Comparison of ENCODE assay signal across 8 cellular contexts in the genomic region with DNA sequence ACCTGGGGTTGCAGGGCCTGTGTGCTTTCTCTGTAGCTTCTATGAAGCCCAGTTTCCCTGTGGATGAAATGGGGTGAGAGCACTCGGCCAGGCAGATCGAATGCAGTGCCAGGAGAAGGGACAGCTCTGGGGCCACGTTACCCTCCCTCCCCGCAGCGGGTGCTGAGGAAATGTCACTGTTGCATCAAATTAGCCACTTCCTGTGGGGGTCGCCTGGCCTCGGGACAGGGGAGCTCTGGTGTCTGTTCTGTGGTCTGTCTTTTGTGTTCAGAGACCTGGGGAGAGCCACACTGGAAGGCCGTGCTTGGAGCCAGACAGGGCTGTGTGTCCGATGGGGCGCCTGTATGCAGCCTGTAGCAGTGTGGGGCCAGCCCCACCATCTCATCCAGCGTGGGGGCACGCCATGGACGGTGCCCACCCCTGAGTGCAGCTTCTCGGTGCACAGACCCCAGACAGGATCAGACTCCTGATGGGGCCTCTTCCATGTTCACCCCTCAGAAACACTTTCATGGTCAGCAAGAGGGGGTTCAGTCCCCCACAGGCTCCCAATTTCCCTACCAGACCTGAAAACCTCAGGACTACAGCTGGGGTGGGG. TPM values are rescaled to one million over a fixed set of nuclear protein-coding genes. Genes with fewer than 3 reads are reported as not detected.
A peak's percentile ranks its signal among the peaks of the same experiment; 100 is the strongest.
DNase-seq lines count a peak whose midpoint lies in the region; TF ChIP-seq lines count a peak whose summit lies in the region.

No MANE protein-coding gene starts in this region.

- no peak overlapping the region for H3K4me2 ChIP-seq in neural progenitor cell

- peaks cover 23% of the 10 kb centered on the region for H3K36me3 ChIP-seq in A673 (ENCODE audit: insufficient read depth, low read length, poor library complexity, severe bottlenecking)
- peaks cover 26% of the 10 kb centered on the region for H3K36me3 ChIP-seq in HUES48 (ENCODE audit: control insufficient read depth, insufficient read depth, low read length)
- no peaks in the 10 kb centered on the region for H3K36me3 ChIP-seq in neural progenitor cell

- no peaks in the 10 kb centered on the region for H3K27me3 Mint-ChIP-seq in neural progenitor cell (ENCODE audit: insufficient read depth, low read depth)

- peak overlapping the region; percentile 1; the same call in 1 of the 2 replicates for H3K9ac ChIP-seq in HUES48 (ENCODE audit: low read depth, low read length)
- H3K9ac ChIP-seq in neural progenitor cell, result no peak overlapping the region

- peak; percentile 48 for DNase-seq in A673 (ENCODE audit: low spot score)
- DNase-seq in activated CD8-positive, alpha-beta memory T cell treated with anti-CD3 and anti-CD28 coated beads, Interleukin-2, amount 50 U/mL, for 48 hours, result peak; percentile 71
- DNase-seq in neural progenitor cell (ENCODE audit: low spot score), result no peak
- no peak for DNase-seq in SHP77 (lab: John Stamatoyannopoulos, UW)
- DNase-seq in NCI-H2107 treated with DMSO at 0.1 percent for 48 hours (lab: John Stamatoyannopoulos, UW; ENCODE audit: unreplicated experiment), result no peak
- DNase-seq in dedifferentiated amniotic fluid mesenchymal stem cell (ENCODE audit: extremely low spot score), result no peak

- intact Hi-C loops in A673 (cut with micrococcal nuclease; ENCODE audit: unreplicated experiment), result no loop called here

- H3K4me1 ChIP-seq in A673 (ENCODE audit: insufficient read depth, low read length, poor library complexity, severe bottlenecking) (peaks cover 24% of the 10 kb centered on the region), HUES48 (ENCODE audit: control insufficient read depth, insufficient read depth, low read length) (peaks cover 24% of the 10 kb centered on the region), neural progenitor cell (peaks cover 16% of the 10 kb centered on the region)

- H3K27ac Mint-ChIP-seq in neural progenitor cell, result peak overlapping the region; percentile 94

- H3K27ac ChIP-seq in A673 (ENCODE audit: low read depth, low read length, poor library complexity, severe bottlenecking), result peak overlapping the region; percentile 57
- peak overlapping the region; percentile 46 for H3K27ac ChIP-seq in HUES48 (ENCODE audit: low read depth, low read length)
- peak overlapping the region; percentile 20 for H3K27ac ChIP-seq in neural progenitor cell

- no peaks in the 10 kb centered on the region for H3K36me3 Mint-ChIP-seq in neural progenitor cell

- peaks cover 13% of the 10 kb centered on the region for H3F3A ChIP-seq in neural progenitor cell (ENCODE audit: low read depth)

- no peak for TF ChIP-seq CTCF in A673 (conservative IDR thresholded peaks at IDR 0.05; ENCODE audit: low read depth, low read length)
- no peak for TF ChIP-seq CTCF in neural progenitor cell (IDR thresholded peaks at IDR 0.05)

- no peaks in the 10 kb centered on the region for H3K27me3 ChIP-seq in A673 (replicated peaks; ENCODE audit: insufficient read depth, low read depth, low read length, poor library complexity)
- no peaks in the 10 kb centered on the region for H3K27me3 ChIP-seq in HUES48 (ENCODE audit: control insufficient read depth, insufficient read depth, low read length)
- H3K27me3 ChIP-seq in neural progenitor cell, result no peaks in the 10 kb centered on the region

- no peak overlapping the region for H2AFZ ChIP-seq in neural progenitor cell (replicated peaks)

- H3K4me1 Mint-ChIP-seq in neural progenitor cell, result peaks cover 32% of the 10 kb centered on the region

- H3K79me2 ChIP-seq in neural progenitor cell (ENCODE audit: low read depth), result peaks cover 48% of the 10 kb centered on the region

- no peaks in the 10 kb centered on the region for H3K9me3 ChIP-seq in A673 (ENCODE audit: low read depth, low read length, poor library complexity, severe bottlenecking)
- no peaks in the 10 kb centered on the region for H3K9me3 ChIP-seq in HUES48 (ENCODE audit: control insufficient read depth, insufficient read depth, low read length)
- no peaks in the 10 kb centered on the region for H3K9me3 ChIP-seq in neural progenitor cell (ENCODE audit: low read depth)

- CTCF ChIA-PET in A673 (lab: Charles Lee), result interaction anchor here (0.5 kb wide), 1 partner anchor 1716 kb away, joined by 3 read pairs; no protein-coding TSS in a partner anchor

- no peaks in the 10 kb centered on the region for H3K9me3 Mint-ChIP-seq in neural progenitor cell

- peaks cover 66% of the 10 kb centered on the region for H4K20me1 ChIP-seq in neural progenitor cell (ENCODE audit: low read depth)

- POLR2A ChIA-PET in A673 (lab: Charles Lee; ENCODE audit: low non-redundant PET), result no interaction called here

- TF ChIP-seq POLR2A in GM19099 (IDR thresholded peaks at IDR 0.05; ENCODE audit: extremely low read depth, insufficient read length, low read depth), result peak; percentile 44

- H3K4me3 ChIP-seq in A673 (ENCODE audit: low read depth, low read length, poor library complexity, severe bottlenecking) (no peak overlapping the region), HUES48 (ENCODE audit: low read depth, low read length) (no peak overlapping the region), neural progenitor cell (no peak overlapping the region)

- no TSS peak for BruUV-seq in A673 (replicated peaks; lab: Mats Ljungman, UMichigan)

- H3K4me3 Mint-ChIP-seq in neural progenitor cell, result no peak overlapping the region

RNA-seq across cellular contexts. Expression of gene TTYH3, which starts 13.6 kb away (rescaled TPM):
- total RNA-seq in A673 (2021) (248 and 256 TPM in 2 replicates), neural progenitor cell (ENCODE audit: low replicate concordance) (13.2 and 60.0 TPM in 2 replicates)

RNA-seq across cellular contexts. Expression of gene AMZ1, which starts 42.6 kb away (rescaled TPM):
- total RNA-seq in A673 (2021), result not detected in 2 replicates
- total RNA-seq in neural progenitor cell (ENCODE audit: low replicate concordance), result 0.09 TPM in 1 of 2 replicates, not detected in the other

Comparison
In these comparisons a context has a peak if more than half of its experiments do, and no peak if none do; other contexts are left out.
1. DNase-seq: peak in A673 (single experiment) and activated CD8-positive, alpha-beta memory T cell treated with anti-CD3 and anti-CD28 coated beads, Interleukin-2, amount 50 U/mL, for 48 hours (single experiment); none in neural progenitor cell (single experiment), SHP77 (0 of 2), NCI-H2107 treated with DMSO at 0.1 percent for 48 hours (single experiment) and dedifferentiated amniotic fluid mesenchymal stem cell (single experiment).
2. Peak in every context shown above with its lines, with median percentiles within 50 percentile points of each other: H3K27ac ChIP-seq.